ENCODE assay signal across 28 cellular contexts in the genomic region with DNA sequence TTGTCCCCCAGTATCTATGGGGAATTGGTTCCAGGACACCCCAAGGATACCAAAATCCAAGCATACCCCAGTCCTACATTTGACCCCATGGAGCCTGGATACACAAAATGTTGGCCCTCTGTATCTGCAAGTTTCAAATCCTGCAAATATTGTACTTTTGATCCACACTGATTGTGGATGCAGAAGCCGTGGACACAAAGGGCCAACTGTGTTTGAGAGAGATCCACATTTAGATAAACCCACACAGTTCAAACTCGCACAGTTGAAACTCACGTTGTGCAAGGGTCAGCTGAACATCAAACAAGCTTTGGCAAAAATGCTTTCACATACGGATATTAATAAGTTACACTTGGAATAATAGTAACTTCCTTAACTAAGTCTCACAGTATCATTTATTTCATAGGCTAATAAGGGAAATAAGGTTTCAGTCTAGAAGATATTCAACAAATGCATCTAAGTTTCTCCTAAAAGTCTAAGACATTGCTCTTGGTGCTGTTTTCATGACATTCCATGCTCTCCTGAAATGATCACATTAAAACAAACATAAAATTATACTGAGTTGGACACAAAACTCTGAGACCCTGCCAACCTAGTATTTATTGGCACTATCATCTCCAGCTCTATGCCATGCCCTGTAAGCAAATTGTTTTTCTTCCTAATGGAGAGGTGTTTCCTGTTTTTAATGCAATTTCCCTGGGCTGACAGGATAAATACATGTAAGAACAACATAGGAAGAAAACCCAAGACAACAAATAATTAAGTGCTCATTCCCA. TPM values are rescaled to one million over a fixed set of nuclear protein-coding genes. Genes with fewer than 3 reads are reported as not detected.
"Had no signal": no experiment of that assay in that cellular context is flagged by ENCODE, and none has a peak within 500 bp of the region (broad histone marks: within the 10 kb centered on the region; RNA-seq: fewer than 3 reads in every experiment).

No MANE protein-coding gene starts in this region.

- H3K4me1 Mint-ChIP-seq: endodermal cell, naive B cell had no signal

- H3K27me3 ChIP-seq: heart left ventricle, neutrophil, sigmoid colon, stomach, transverse colon had no signal

- H3K27me3 Mint-ChIP-seq: naive B cell had no signal

- H3K27ac Mint-ChIP-seq: endodermal cell, naive B cell had no signal

- H3K4me1 ChIP-seq: sigmoid colon, transverse colon had no signal

- H3K4me3 ChIP-seq: coronary artery, heart left ventricle, left ventricle myocardium inferior, lung, sigmoid colon, skin epidermis, stomach, thoracic aorta, transverse colon had no signal

- H3K4me3 Mint-ChIP-seq: endodermal cell, naive B cell had no signal

- H3K27ac ChIP-seq: coronary artery, heart left ventricle, left ventricle myocardium inferior, neutrophil, sigmoid colon, skin epidermis, stomach, thoracic aorta, transverse colon had no signal

- H3K9me3 ChIP-seq: heart left ventricle, left ventricle myocardium inferior, neutrophil, sigmoid colon, stomach, thoracic aorta, transverse colon had no signal

- DNase-seq: effector CD4-positive, alpha-beta T cell; endodermal cell; heart left ventricle; hypothalamus; kidney glomerular epithelial cell; left ventricle myocardium inferior; mesendoderm; naive B cell; posterior cingulate gyrus; sigmoid colon; stimulated activated naive CD4-positive, alpha-beta T cell; stomach; substantia nigra; transverse colon had no signal

- H3K9me3 Mint-ChIP-seq: endodermal cell, naive B cell had no signal

- ATAC-seq: heart left ventricle had no signal

RNA-seq across cellular contexts. Expression of gene ACTL7A, which starts 32.3 kb away (rescaled TPM):
- total RNA-seq: chondrocyte, dermis microvascular lymphatic vessel endothelial cell, endodermal cell, frontal cortex, glomerular endothelial cell, heart left ventricle, left ventricle myocardium inferior, lung, osteoblast, pulmonary artery endothelial cell, sigmoid colon, stomach, thoracic aorta, transverse colon, ureter had no signal
- polyA plus RNA-seq: esophagus, heart left ventricle, lung, neural cell, sigmoid colon, stomach had no signal

RNA-seq across cellular contexts. Expression of gene ACTL7B, which starts 38.6 kb away (rescaled TPM):
- total RNA-seq: chondrocyte, dermis microvascular lymphatic vessel endothelial cell, endodermal cell, frontal cortex, glomerular endothelial cell, heart left ventricle, left ventricle myocardium inferior, lung, osteoblast, stomach, thoracic aorta, transverse colon had no signal
- polyA plus RNA-seq: heart left ventricle, lung, neural cell, sigmoid colon, stomach had no signal
